8 cellular contexts compared by ENCODE assay signal in the genomic region with DNA sequence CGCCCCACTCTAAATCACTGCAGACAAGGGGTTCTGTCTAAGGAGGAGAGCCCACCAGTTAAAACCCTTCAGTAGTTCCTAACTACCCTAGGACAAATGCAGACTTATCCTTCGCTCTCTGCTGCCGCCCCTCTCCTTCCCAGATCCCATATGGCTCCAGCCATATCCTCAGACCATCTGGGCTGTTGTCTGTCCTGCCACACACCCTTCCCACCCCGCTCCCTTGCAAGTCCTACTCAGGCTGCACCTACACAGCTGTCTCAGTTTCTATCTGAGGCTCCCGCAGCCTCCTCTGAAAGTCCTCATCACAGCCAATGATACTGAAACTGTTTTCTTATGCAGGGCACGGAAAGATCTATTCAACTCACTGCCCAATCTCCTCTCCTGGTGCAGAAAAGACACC. TPM values are rescaled to one million over a fixed set of nuclear protein-coding genes. Genes with fewer than 3 reads are reported as not detected.
DNase-seq lines count a peak whose midpoint lies in the region; ATAC-seq and TF ChIP-seq lines count a peak whose summit lies in the region.

No MANE protein-coding gene starts in this region.

- H3K4me1 ChIP-seq in neuronal stem cell (ENCODE audit: control insufficient read depth in 2 of 2, insufficient read depth in 1 of 2, low read depth in 1 of 2, low read length in 2 of 2), result peaks cover 0 to 7% of the 10 kb centered on the region in 2 donors

- H3K4me3 ChIP-seq in neuronal stem cell (ENCODE audit: low read length in 2 of 2) (no peak overlapping the region), foreskin fibroblast (ENCODE audit: low read depth in 1 of 2, low read length in 2 of 2) (no peak overlapping the region)

- ATAC-seq in HG02852 (IDR thresholded peaks at IDR 0.05; ENCODE audit: unreplicated experiment) (peak; percentile 69), activated B cell treated with CpG ODN at 0.5 μM for 24 hours (ENCODE audit: low read depth) (no peak)

- no peaks in the 10 kb centered on the region for H3K9me3 Mint-ChIP-seq in activated B cell treated with CpG ODN at 0.5 μM for 24 hours

- no peak for TF ChIP-seq CTCF in activated B cell treated with CpG ODN at 0.5 μM for 24 hours (IDR thresholded peaks at IDR 0.05)
- TF ChIP-seq CTCF in foreskin fibroblast (IDR thresholded peaks at IDR 0.05; ENCODE audit: low read depth, low read length), result no peak

- POLR2A ChIA-PET in activated B cell treated with CpG ODN at 0.5 μM for 24 hours (lab: Charles Lee), result interaction anchor here (1.5 to 1.6 kb wide), 2 partner anchors 10 to 73 kb away, joined by 8 to 13 read pairs; a partner anchor contains a TSS

- H3K9ac ChIP-seq in neuronal stem cell (ENCODE audit: low read depth, low read length, poor library complexity), result no peak overlapping the region

- no CpG with 5 or more reads among the region's 6 CpGs for WGBS in neuronal stem cell (ENCODE audit: extremely low coverage in 2 of 2, insufficient read length in 2 of 2, insufficient replicate concordance in 1 of 2), 2 donors

- H4K8ac ChIP-seq in neuronal stem cell (ENCODE audit: low read depth, low read length), result no peak overlapping the region

- peak overlapping the region; percentile 99 for H2AFZ ChIP-seq in neuronal stem cell (ENCODE audit: low read length)

- CTCF ChIA-PET in activated B cell treated with CpG ODN at 0.5 μM for 24 hours (lab: Charles Lee), result interaction anchor here (1.1 kb wide), 1 partner anchor 50 kb away, joined by 5 read pairs; no protein-coding TSS in a partner anchor

- intact Hi-C loops in activated B cell treated with CpG ODN at 0.5 μM for 24 hours (cut with micrococcal nuclease), result loop anchor here (5.0 kb wide), 1 partner anchor 760 kb away; no protein-coding TSS in a partner anchor

- H3K4ac ChIP-seq in neuronal stem cell (ENCODE audit: low read length), result no peak overlapping the region

- H3K14ac ChIP-seq in neuronal stem cell (ENCODE audit: low read length), result no peak overlapping the region

- H3K79me1 ChIP-seq in neuronal stem cell (ENCODE audit: low read depth, low read length), result peaks cover 8% of the 10 kb centered on the region

- H4K91ac ChIP-seq in neuronal stem cell (ENCODE audit: low read depth, low read length, poor library complexity), result peak overlapping the region; percentile 22

- peaks cover 26 to 32% of the 10 kb centered on the region in 2 donors for H3K36me3 ChIP-seq in neuronal stem cell (replicated peaks in 1 of 2; ENCODE audit: control insufficient read depth in 2 of 2, insufficient read depth in 2 of 2, low read length in 2 of 2)

- peak overlapping the region; percentile 83 for H3K4me3 Mint-ChIP-seq in activated B cell treated with CpG ODN at 0.5 μM for 24 hours

- peaks cover 28% of the 10 kb centered on the region for H3K36me3 Mint-ChIP-seq in activated B cell treated with CpG ODN at 0.5 μM for 24 hours (ENCODE audit: low read depth)

- peaks cover 19% of the 10 kb centered on the region for H3K4me1 Mint-ChIP-seq in activated B cell treated with CpG ODN at 0.5 μM for 24 hours

- DNase-seq in NCI-H2171 treated with DMSO at 0.1 percent for 48 hours (lab: John Stamatoyannopoulos, UW) (peak; percentile 21), NCI-H2171 (lab: John Stamatoyannopoulos, UW) (no peak), activated B cell treated with CpG ODN at 0.5 μM for 24 hours (no peak), neuronal stem cell (ENCODE audit: low spot score) (no peak), SHP77 treated with DMSO at 0.1 percent for 48 hours (lab: John Stamatoyannopoulos, UW) (no peak), NCI-H510A (lab: John Stamatoyannopoulos, UW) (no peak), foreskin fibroblast (no peak)

- H3K27me3 Mint-ChIP-seq in activated B cell treated with CpG ODN at 0.5 μM for 24 hours, result no peaks in the 10 kb centered on the region

- H3K18ac ChIP-seq in neuronal stem cell (ENCODE audit: low read length), result no peak overlapping the region

- H3K27ac ChIP-seq in neuronal stem cell (replicated peaks; ENCODE audit: low read length), result no peak overlapping the region

- no peak overlapping the region for H3K4me2 ChIP-seq in neuronal stem cell (ENCODE audit: insufficient read depth, low read length, poor library complexity, severe bottlenecking)

- H2BK15ac ChIP-seq in neuronal stem cell (ENCODE audit: low read length), result no peak overlapping the region

- H2AK5ac ChIP-seq in neuronal stem cell (ENCODE audit: low read depth, low read length), result no peak overlapping the region

- H3K27me3 ChIP-seq in neuronal stem cell (ENCODE audit: control insufficient read depth in 3 of 3, insufficient read depth in 3 of 3, low read depth in 1 of 3, low read length in 3 of 3), result no peaks in the 10 kb centered on the region

- no peak overlapping the region for H2BK5ac ChIP-seq in neuronal stem cell (ENCODE audit: low read length)

- no peak overlapping the region for H2BK12ac ChIP-seq in neuronal stem cell (ENCODE audit: low read length)

- no peak overlapping the region for H2BK120ac ChIP-seq in neuronal stem cell (ENCODE audit: low read depth, low read length)

- H3K23ac ChIP-seq in neuronal stem cell (ENCODE audit: low read depth, low read length, poor library complexity), result peak overlapping the region; percentile 45

- peaks cover 0 to 1% of the 10 kb centered on the region in 2 donors for H3K9me3 ChIP-seq in neuronal stem cell (replicated peaks in 1 of 2; ENCODE audit: control insufficient read depth in 2 of 2, insufficient read depth in 1 of 2, low read depth in 1 of 2, low read length in 2 of 2)

- no peak overlapping the region for H3K27ac Mint-ChIP-seq in activated B cell treated with CpG ODN at 0.5 μM for 24 hours

RNA-seq across cellular contexts. Expression of a gene that starts 0.7 kb away (rescaled TPM):
- total RNA-seq in activated B cell treated with CpG ODN at 0.5 μM for 24 hours, result 24.8 and 27.3 TPM in 2 replicates
- polyA plus RNA-seq in neuronal stem cell (2013, experiment 1 of 2), result 33.0 TPM
- 30.7 TPM for polyA plus RNA-seq in neuronal stem cell (2013, experiment 2 of 2)

RNA-seq across cellular contexts. Expression of a gene that starts 10.0 kb away (rescaled TPM):
- 82.1 and 93.7 TPM in 2 replicates for total RNA-seq in activated B cell treated with CpG ODN at 0.5 μM for 24 hours
- 52.1 TPM for polyA plus RNA-seq in neuronal stem cell (2013, experiment 1 of 2)
- polyA plus RNA-seq in neuronal stem cell (2013, experiment 2 of 2), result 52.7 TPM

RNA-seq across cellular contexts. Expression of a gene that starts 12.9 kb away (rescaled TPM):
- total RNA-seq in activated B cell treated with CpG ODN at 0.5 μM for 24 hours, result 38.7 and 41.9 TPM in 2 replicates
- 92.1 TPM for polyA plus RNA-seq in neuronal stem cell (2013, experiment 1 of 2)
- polyA plus RNA-seq in neuronal stem cell (2013, experiment 2 of 2), result 93.7 TPM

RNA-seq across cellular contexts. Expression of a gene that starts 18.7 kb away (rescaled TPM):
- total RNA-seq in activated B cell treated with CpG ODN at 0.5 μM for 24 hours, result 5.1 and 5.5 TPM in 2 replicates
- 1.6 TPM for polyA plus RNA-seq in neuronal stem cell (2013, experiment 1 of 2)
- polyA plus RNA-seq in neuronal stem cell (2013, experiment 2 of 2), result 1.9 TPM

RNA-seq across cellular contexts. Expression of a gene that starts 28.1 kb away (rescaled TPM):
- total RNA-seq in activated B cell treated with CpG ODN at 0.5 μM for 24 hours, result not detected in 2 replicates
- polyA plus RNA-seq in neuronal stem cell (2013, experiment 1 of 2), result 4.4 TPM
- polyA plus RNA-seq in neuronal stem cell (2013, experiment 2 of 2), result 4.4 TPM
